Comparison of ENCODE assay signal across 10 cellular contexts in genomic region chr20:24389686-24390085, GRCh38.
DNase-seq lines count a peak whose midpoint lies in the region; ATAC-seq, FAIRE-seq and TF ChIP-seq lines count a peak whose summit lies in the region.
"Had no signal": no experiment of that assay in that cellular context is flagged by ENCODE, and none has a peak within 500 bp of the region (broad histone marks: within the 10 kb centered on the region; RNA-seq: fewer than 3 reads in every experiment).

No MANE protein-coding gene starts in this region.

- no peaks in the 10 kb centered on the region for H3K9me3 Mint-ChIP-seq in T-helper 1 cell treated with Interleukin-12 subunit alpha and Interleukin-12 subunit beta and Interleukin-4 antibody, amounts not matched to agents 30 μg/mL and 1 μg/mL, for 36 hours
- H3K9me3 Mint-ChIP-seq: IgD-negative memory B cell had no signal

- no peak overlapping the region for H3K4me2 ChIP-seq in HepG2 (ENCODE audit: low read depth, low read length)

- peak; percentile 21 to 55 (median 44) for ATAC-seq in right lobe of liver
- no peak for ATAC-seq in HepG2

- POLR2A ChIA-PET in HepG2 (lab: Yijun Ruan, JAX) = no interaction called here

- no peaks in the 10 kb centered on the region for H3K36me3 ChIP-seq in right lobe of liver
- no peaks in the 10 kb centered on the region for H3K36me3 ChIP-seq in HepG2 (replicated peaks in 1 of 2; ENCODE audit: control insufficient read depth in 1 of 2, insufficient read depth in 2 of 2, low read length in 2 of 2)
- H3K36me3 ChIP-seq in thymus (ENCODE audit: control insufficient read depth, insufficient read depth) = no peaks in the 10 kb centered on the region
- H3K36me3 ChIP-seq in small intestine (ENCODE audit: control insufficient read depth in 2 of 2, insufficient read depth in 2 of 2, low read length in 2 of 2) = no peaks in the 10 kb centered on the region

- intact Hi-C loops in right lobe of liver (cut with DNase I) = no loop called here
- intact Hi-C loops in HepG2 (cut with micrococcal nuclease; ENCODE audit: unreplicated experiment) = no loop called here

- TF ChIP-seq POLR2A in right lobe of liver (IDR thresholded peaks at IDR 0.05) (no peak), HepG2 (IDR thresholded peaks at IDR 0.05; ENCODE audit: insufficient read depth in 1 of 2, low read depth in 2 of 2, low read length in 2 of 2) (no peak)

- peak overlapping the region; percentile 19 for H3K27ac Mint-ChIP-seq in T-helper 1 cell treated with Interleukin-12 subunit alpha and Interleukin-12 subunit beta and Interleukin-4 antibody, amounts not matched to agents 30 μg/mL and 1 μg/mL, for 36 hours
- H3K27ac Mint-ChIP-seq: IgD-negative memory B cell had no signal

- TF ChIP-seq RAD21 in HepG2 (CRISPR knock-in tag; IDR thresholded peaks at IDR 0.05) = no peak

- H2AFZ ChIP-seq in HepG2 (ENCODE audit: low read length) = no peak overlapping the region

- WGBS in right lobe of liver (ENCODE audit: insufficient coverage, low coverage, low lambda C conversion rate, missing lambda C conversion rate) = 32% methylated on average over 2 of the region's 3 CpGs
- WGBS in HepG2 (ENCODE audit: low lambda C conversion rate) = 20% methylated on average over 3 of the region's 3 CpGs
- 7% methylated on average over 3 of the region's 3 CpGs for WGBS in thymus
- WGBS in small intestine, 3 donors = 50 to 74% (median 59%) methylated on average over 3 of the region's 3 CpGs

- peaks cover 15% of the 10 kb centered on the region for H3K4me1 Mint-ChIP-seq in T-helper 1 cell treated with Interleukin-12 subunit alpha and Interleukin-12 subunit beta and Interleukin-4 antibody, amounts not matched to agents 30 μg/mL and 1 μg/mL, for 36 hours (ENCODE audit: low read depth)

- no peak for DNase-seq in right lobe of liver
- no peak for DNase-seq in HepG2 (ENCODE audit: low spot score)
- DNase-seq in globus pallidus (ENCODE audit: low spot score) = peak; percentile 73
- no peak for DNase-seq in small intestine
- DNase-seq in OCI-M2 (lab: John Stamatoyannopoulos, UW; ENCODE audit: unreplicated experiment) = no peak
- no peak for DNase-seq in NCI-H69 (lab: John Stamatoyannopoulos, UW)
- DNase-seq: amniotic stem cell had no signal

- TF ChIP-seq CTCF in right lobe of liver (IDR thresholded peaks at IDR 0.05) = no peak
- no peak for TF ChIP-seq CTCF in HepG2 (CRISPR knock-in tag; IDR thresholded peaks at IDR 0.05)

- H3K27me3 ChIP-seq in right lobe of liver (no peaks in the 10 kb centered on the region), HepG2 (ENCODE audit: control insufficient read depth in 1 of 2, insufficient read depth in 2 of 2, low read length in 2 of 2) (no peaks in the 10 kb centered on the region), thymus (ENCODE audit: control insufficient read depth, insufficient read depth) (no peaks in the 10 kb centered on the region), small intestine (ENCODE audit: control insufficient read depth in 2 of 2, insufficient read depth in 2 of 2, low read length in 2 of 2) (no peaks in the 10 kb centered on the region)

- no peaks in the 10 kb centered on the region for H3K36me3 Mint-ChIP-seq in T-helper 1 cell treated with Interleukin-12 subunit alpha and Interleukin-12 subunit beta and Interleukin-4 antibody, amounts not matched to agents 30 μg/mL and 1 μg/mL, for 36 hours (ENCODE audit: low read depth)
- H3K36me3 Mint-ChIP-seq: IgD-negative memory B cell had no signal

- no peak overlapping the region for H3K4me3 ChIP-seq in right lobe of liver
- no peak overlapping the region for H3K4me3 ChIP-seq in HepG2 (replicated peaks in 1 of 3; ENCODE audit: insufficient read depth in 1 of 3, low read depth in 2 of 3, low read length in 3 of 3)
- no peak overlapping the region for H3K4me3 ChIP-seq in thymus (ENCODE audit: low read length)
- no peak overlapping the region for H3K4me3 ChIP-seq in small intestine (ENCODE audit: low read depth in 1 of 2, low read length in 2 of 2)

- in situ Hi-C loops in HepG2 (cut with HindIII; ENCODE audit: extremely low pct_ligation_motif_present, low pct_unique_long_range_greater_than_20kb) = no loop called here

- H3K27ac ChIP-seq in right lobe of liver (no peak overlapping the region), HepG2 (ENCODE audit: extremely low read length, insufficient read depth, low read length) (no peak overlapping the region), thymus (ENCODE audit: low read depth) (peak overlapping the region; percentile 55), small intestine (ENCODE audit: low read depth in 1 of 2, low read length in 1 of 2) (no peak overlapping the region)

- H3K9me3 ChIP-seq in right lobe of liver = no peaks in the 10 kb centered on the region
- H3K9me3 ChIP-seq in HepG2 (ENCODE audit: low read length) = no peaks in the 10 kb centered on the region
- no peaks in the 10 kb centered on the region for H3K9me3 ChIP-seq in thymus (ENCODE audit: control insufficient read depth)
- no peaks in the 10 kb centered on the region for H3K9me3 ChIP-seq in small intestine (ENCODE audit: control insufficient read depth, low read depth)

- TF ChIP-seq EP300 in HepG2 (IDR thresholded peaks at IDR 0.05; ENCODE audit: low read depth in 2 of 2, low read length in 2 of 2) (no peak), HepG2 (CRISPR knock-in tag; IDR thresholded peaks at IDR 0.05; ENCODE audit: borderline replicate concordance) (no peak)

- no peaks in the 10 kb centered on the region for H3K79me2 ChIP-seq in HepG2 (ENCODE audit: insufficient read depth, low read length)

- no peaks in the 10 kb centered on the region for H4K20me1 ChIP-seq in HepG2 (ENCODE audit: insufficient read depth, low read length)

- peaks cover 4% of the 10 kb centered on the region for H3K27me3 Mint-ChIP-seq in T-helper 1 cell treated with Interleukin-12 subunit alpha and Interleukin-12 subunit beta and Interleukin-4 antibody, amounts not matched to agents 30 μg/mL and 1 μg/mL, for 36 hours (ENCODE audit: low read depth)
- H3K27me3 Mint-ChIP-seq: IgD-negative memory B cell had no signal

- no TSS peak for BruUV-seq in HepG2 (replicated peaks; lab: Mats Ljungman, UMichigan)

- FAIRE-seq in HepG2 (lab: Jason Lieb, UNC) (no peak), small intestine (lab: Jason Lieb, UNC) (no peak)

- H3K4me1 ChIP-seq in right lobe of liver (no peaks in the 10 kb centered on the region), HepG2 (ENCODE audit: insufficient read depth, low read length) (no peaks in the 10 kb centered on the region), thymus (ENCODE audit: control insufficient read depth, insufficient read depth, low read length) (peaks cover 20% of the 10 kb centered on the region), small intestine (ENCODE audit: control insufficient read depth in 2 of 2, insufficient read depth in 1 of 2, low read depth in 1 of 2, low read length in 1 of 2) (no peaks in the 10 kb centered on the region)

- H3K9ac ChIP-seq in HepG2 (ENCODE audit: insufficient read depth, low read depth, low read length) = no peak overlapping the region

- CTCF ChIA-PET in HepG2 (lab: Yijun Ruan, JAX; ENCODE audit: low intra/inter-chr PET ratio, low total read pairs) = no interaction called here

- peak overlapping the region; percentile 25 for H3K4me3 Mint-ChIP-seq in T-helper 1 cell treated with Interleukin-12 subunit alpha and Interleukin-12 subunit beta and Interleukin-4 antibody, amounts not matched to agents 30 μg/mL and 1 μg/mL, for 36 hours

TF ChIP-seq in HepG2, 621 proteins besides CTCF, POLR2A, EP300 and RAD21:
- TF ChIP-seq ZNF430 (CRISPR knock-in tag; IDR thresholded peaks at IDR 0.05) (no peak), ZBTB3 (CRISPR knock-in tag; IDR thresholded peaks at IDR 0.05; ENCODE audit: borderline replicate concordance, low read depth) (no peak), POGZ (CRISPR knock-in tag; IDR thresholded peaks at IDR 0.05) (no peak), MEIS2 (CRISPR knock-in tag; IDR thresholded peaks at IDR 0.05) (no peak), ETS1 (CRISPR knock-in tag; IDR thresholded peaks at IDR 0.05) (no peak), ZNF652 (CRISPR knock-in tag; IDR thresholded peaks at IDR 0.05; ENCODE audit: borderline replicate concordance, low read depth) (no peak), REXO4 (CRISPR knock-in tag; IDR thresholded peaks at IDR 0.05; ENCODE audit: borderline replicate concordance) (no peak), CERS6 (CRISPR knock-in tag; IDR thresholded peaks at IDR 0.05) (no peak), ZNF33B (CRISPR knock-in tag; IDR thresholded peaks at IDR 0.05) (no peak), DPF2 (CRISPR knock-in tag; IDR thresholded peaks at IDR 0.05; ENCODE audit: borderline replicate concordance, low read depth) (no peak), ZKSCAN5 (CRISPR knock-in tag; IDR thresholded peaks at IDR 0.05) (no peak), MYNN (CRISPR knock-in tag; IDR thresholded peaks at IDR 0.05; ENCODE audit: low read depth) (no peak), ARNT2 (CRISPR knock-in tag; IDR thresholded peaks at IDR 0.05; ENCODE audit: low read depth) (no peak)
- TF ChIP-seq, protein P1, sequence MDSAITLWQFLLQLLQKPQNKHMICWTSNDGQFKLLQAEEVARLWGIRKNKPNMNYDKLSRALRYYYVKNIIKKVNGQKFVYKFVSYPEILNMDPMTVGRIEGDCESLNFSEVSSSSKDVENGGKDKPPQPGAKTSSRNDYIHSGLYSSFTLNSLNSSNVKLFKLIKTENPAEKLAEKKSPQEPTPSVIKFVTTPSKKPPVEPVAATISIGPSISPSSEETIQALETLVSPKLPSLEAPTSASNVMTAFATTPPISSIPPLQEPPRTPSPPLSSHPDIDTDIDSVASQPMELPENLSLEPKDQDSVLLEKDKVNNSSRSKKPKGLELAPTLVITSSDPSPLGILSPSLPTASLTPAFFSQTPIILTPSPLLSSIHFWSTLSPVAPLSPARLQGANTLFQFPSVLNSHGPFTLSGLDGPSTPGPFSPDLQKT (CRISPR knock-in tag; IDR thresholded peaks at IDR 0.05; ENCODE audit: borderline replicate concordance) = no peak
